1 cellular context compared by ENCODE assay signal in genomic region chr20:62274332-62275262, GRCh38.
TF ChIP-seq lines count a peak whose summit lies in the region.

No MANE protein-coding gene starts in this region.

TF ChIP-seq in IMR-90, 13 proteins besides CTCF, POLR2A, EP300 and RAD21 (continued from another document):
- TF ChIP-seq BHLHE40 (IDR thresholded peaks at IDR 0.05; ENCODE audit: low read depth, low read length), result no peak
- no peak for TF ChIP-seq MAZ (IDR thresholded peaks at IDR 0.05; ENCODE audit: borderline replicate concordance, low read depth, low read length)
- TF ChIP-seq RCOR1 (IDR thresholded peaks at IDR 0.05; ENCODE audit: insufficient replicate concordance, low read length), result no peak
- no peak for TF ChIP-seq MXI1 (IDR thresholded peaks at IDR 0.05; ENCODE audit: borderline replicate concordance, low read depth, low read length)
- no peak for TF ChIP-seq NFE2L2 (IDR thresholded peaks at IDR 0.05; ENCODE audit: low read depth, low read length)
- TF ChIP-seq SMC3 (IDR thresholded peaks at IDR 0.05; ENCODE audit: low read depth, low read length), result no peak
